8 cellular contexts compared by ENCODE assay signal in the genomic region with DNA sequence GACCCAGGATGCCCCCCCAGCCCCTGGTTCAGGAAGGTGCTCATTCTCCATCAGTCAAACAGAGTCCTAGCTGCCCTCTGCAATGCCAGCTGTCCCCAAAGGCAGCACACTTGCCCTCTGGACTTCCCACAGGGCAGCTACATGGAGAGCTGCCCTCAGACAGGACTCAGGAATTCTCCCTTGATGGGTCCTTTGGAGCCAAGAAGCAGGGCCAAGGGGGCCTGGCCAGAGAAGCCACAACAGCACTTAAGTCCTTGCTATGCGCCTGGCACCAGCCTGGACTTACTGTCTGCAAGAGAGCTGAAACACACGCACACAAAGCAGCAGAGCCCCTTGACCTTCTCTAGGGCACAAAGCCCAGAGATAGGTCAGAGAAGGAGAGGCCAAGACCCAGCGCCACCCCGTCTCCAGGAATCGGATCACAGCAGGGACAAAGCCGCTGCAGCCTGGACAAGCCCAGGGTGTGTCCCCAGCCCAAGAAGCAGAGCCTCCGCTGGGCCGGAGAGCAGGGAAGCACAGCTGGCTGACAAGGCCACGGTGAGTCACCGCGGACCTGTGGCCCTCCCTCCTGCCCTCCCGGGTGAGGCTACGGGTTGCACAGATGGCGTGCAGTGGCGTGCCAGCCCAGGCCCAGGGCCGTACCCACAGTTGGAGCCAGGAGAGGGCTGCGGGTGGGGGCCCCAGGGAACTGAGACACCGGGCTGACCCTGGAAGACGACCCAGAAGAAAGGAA. TPM values are rescaled to one million over a fixed set of nuclear protein-coding genes. Genes with fewer than 3 reads are reported as not detected.
DNase-seq lines count a peak whose midpoint lies in the region; ATAC-seq and TF ChIP-seq lines count a peak whose summit lies in the region.

No MANE protein-coding gene starts in this region.

- TF ChIP-seq CTCF in esophagus squamous epithelium (IDR thresholded peaks at IDR 0.05) (no peak), nephron progenitor cell (IDR thresholded peaks at IDR 0.05) (no peak)

- H3K4me1 Mint-ChIP-seq in T-cell (peaks cover 0 to 15% (median 7%) of the 10 kb centered on the region in 3 donors), nephron progenitor cell (peaks cover 46% of the 10 kb centered on the region)

- H3K9me3 ChIP-seq in esophagus squamous epithelium = no peaks in the 10 kb centered on the region

- H3K27me3 Mint-ChIP-seq in T-cell = peaks cover 4 to 22% of the 10 kb centered on the region in 2 donors
- H3K27me3 Mint-ChIP-seq in nephron progenitor cell (ENCODE audit: low read depth, poor library complexity) = peaks cover 47% of the 10 kb centered on the region

- WGBS in esophagus squamous epithelium, 2 donors = 10 to 12% methylated on average over 6 of the region's 19 CpGs

- peaks cover 0 to 39% (median 0%) of the 10 kb centered on the region in 4 donors for H3K27me3 ChIP-seq in esophagus squamous epithelium

- no peaks in the 10 kb centered on the region for H3K36me3 ChIP-seq in esophagus squamous epithelium

- H3K4me3 ChIP-seq in esophagus squamous epithelium = peak overlapping the region; percentile 43 to 79 (median 61)

- H3K27ac Mint-ChIP-seq in T-cell (no peak overlapping the region), nephron progenitor cell (no peak overlapping the region)

- peaks cover 32 to 80% (median 33%) of the 10 kb centered on the region in 3 donors for H3K4me1 ChIP-seq in esophagus squamous epithelium

- POLR2A ChIA-PET in T-cell (lab: Charles Lee) = no interaction called here

- H3K9me3 Mint-ChIP-seq in T-cell (no peaks in the 10 kb centered on the region), nephron progenitor cell (no peaks in the 10 kb centered on the region)

- H3K4me3 Mint-ChIP-seq in T-cell = peak overlapping the region; percentile 49 to 73 (median 67)
- peak overlapping the region; percentile 74 for H3K4me3 Mint-ChIP-seq in nephron progenitor cell

- TF ChIP-seq POLR2A in esophagus squamous epithelium (IDR thresholded peaks at IDR 0.05) = no peak

- intact Hi-C loops in esophagus squamous epithelium (cut with DNase I) = loop anchor here (5.0 kb wide), 1 partner anchor 184 kb away; no protein-coding TSS in a partner anchor

- ATAC-seq in HG03064 (IDR thresholded peaks at IDR 0.05; ENCODE audit: low read depth, unreplicated experiment) = peak; percentile 28
- ATAC-seq in T-cell (replicated peaks in 1 of 4) = peak; percentile 16 to 48 (median 30)
- no peak for ATAC-seq in GM21526 (IDR thresholded peaks at IDR 0.05; ENCODE audit: low FRiP score, unreplicated experiment)

- CTCF ChIA-PET in T-cell (lab: Charles Lee) = interaction anchor here in 1 of 2 donors (0.6 to 1.1 kb wide), 2 partner anchors 8 to 72 kb away, joined by 4 to 8 read pairs; no protein-coding TSS in a partner anchor

- H3K36me3 Mint-ChIP-seq in T-cell = no peaks in the 10 kb centered on the region
- H3K36me3 Mint-ChIP-seq in nephron progenitor cell (ENCODE audit: low read depth) = no peaks in the 10 kb centered on the region

- H3K27ac ChIP-seq in esophagus squamous epithelium = peak overlapping the region; percentile 85 to 93 (median 87)

- DNase-seq in activated effector memory CD4-positive, alpha-beta T cell treated with anti-CD3 and anti-CD28 coated beads, Interleukin-2, amount 50 U/mL, for 16 hours = peak; percentile 63
- DNase-seq in activated effector memory CD4-positive, alpha-beta T cell treated with Interleukin-2 at 50 U/mL for 16 hours = no peak
- DNase-seq in T-cell (peak in 1 of 34 experiments; percentile 24), esophagus squamous epithelium (lab: John Stamatoyannopoulos, UW) (no peak), nephron progenitor cell (no peak), NCI-H128 (lab: John Stamatoyannopoulos, UW; ENCODE audit: unreplicated experiment) (no peak)

RNA-seq across cellular contexts. Expression of gene WNT9A, which starts 1.7 kb away (rescaled TPM):
- total RNA-seq in T-cell (under 1 TPM in 4 of 5 donors, not detected in 1; 0.12 to 0.72 (median 0.48) TPM), esophagus squamous epithelium (1 to 10 TPM; 1.7 to 5.9 (median 2.8) TPM)
